9 cellular contexts compared by ENCODE assay signal in genomic region chr6:44062771-44063560, GRCh38.
DNase-seq lines count a peak whose midpoint lies in the region; ATAC-seq and TF ChIP-seq lines count a peak whose summit lies in the region.
"Had no signal": no experiment of that assay in that cellular context is flagged by ENCODE, and none has a peak within 500 bp of the region (broad histone marks: within the 10 kb centered on the region; RNA-seq: fewer than 3 reads in every experiment).

No MANE protein-coding gene starts in this region.

- no peak for TF ChIP-seq POLR2A in uterus (IDR thresholded peaks at IDR 0.05)
- TF ChIP-seq POLR2A in prostate gland (IDR thresholded peaks at IDR 0.05) = no peak

- POLR2A ChIA-PET in activated naive CD8-positive, alpha-beta T cell treated with anti-CD3 and anti-CD28 coated beads, Interleukin-2, amount 10 ng/mL, durations not matched to agents 7 days and 5 days (lab: Charles Lee) = interaction anchor here (0.8 kb wide), 1 partner anchor 10 kb away, joined by 4 read pairs; no protein-coding TSS in a partner anchor

- H3K27ac ChIP-seq in uterus (peak overlapping the region; percentile 65 to 87), prostate gland (no peak overlapping the region)

- WGBS in prostate gland = 51% methylated on average over 11 of the region's 20 CpGs

- peaks cover 5% of the 10 kb centered on the region for H3K27me3 Mint-ChIP-seq in activated naive CD8-positive, alpha-beta T cell treated with anti-CD3 and anti-CD28 coated beads, Interleukin-2, amount 10 ng/mL, durations not matched to agents 7 days and 5 days

- H3K36me3 Mint-ChIP-seq in activated naive CD8-positive, alpha-beta T cell treated with anti-CD3 and anti-CD28 coated beads, Interleukin-2, amount 10 ng/mL, durations not matched to agents 7 days and 5 days = peaks cover 6% of the 10 kb centered on the region

- H3K9me3 ChIP-seq in uterus (no peaks in the 10 kb centered on the region), prostate gland (no peaks in the 10 kb centered on the region)

- H3K27me3 ChIP-seq in kidney epithelial cell (ENCODE audit: control insufficient read depth, insufficient read depth, low read length) (no peaks in the 10 kb centered on the region), uterus (no peaks in the 10 kb centered on the region), prostate gland (replicated peaks; ENCODE audit: insufficient read depth) (no peaks in the 10 kb centered on the region)

- no peak for ATAC-seq in Right ventricle myocardium inferior
- peak; percentile 56 for ATAC-seq in activated naive CD8-positive, alpha-beta T cell treated with anti-CD3 and anti-CD28 coated beads, Interleukin-2, amount 10 ng/mL, durations not matched to agents 7 days and 5 days (ENCODE audit: low read depth)
- ATAC-seq in HG03457 (IDR thresholded peaks at IDR 0.05; ENCODE audit: unreplicated experiment) = no peak

- no peaks in the 10 kb centered on the region for H3K36me3 ChIP-seq in kidney epithelial cell (ENCODE audit: control insufficient read depth, insufficient read depth, low read length)
- H3K36me3 ChIP-seq in uterus = no peaks in the 10 kb centered on the region
- no peaks in the 10 kb centered on the region for H3K36me3 ChIP-seq in prostate gland

- H3K4me1 ChIP-seq in uterus (peaks cover 5 to 10% of the 10 kb centered on the region in 2 donors), prostate gland (replicated peaks) (no peaks in the 10 kb centered on the region)

- peaks cover 29% of the 10 kb centered on the region for H3K4me1 Mint-ChIP-seq in activated naive CD8-positive, alpha-beta T cell treated with anti-CD3 and anti-CD28 coated beads, Interleukin-2, amount 10 ng/mL, durations not matched to agents 7 days and 5 days

- DNase-seq in Right ventricle myocardium inferior (ENCODE audit: missing footprints) = peak; percentile 70
- no peak for DNase-seq in cardiac septum (ENCODE audit: low spot score)
- DNase-seq in activated naive CD8-positive, alpha-beta T cell treated with anti-CD3 and anti-CD28 coated beads, Interleukin-2, amount 10 ng/mL, durations not matched to agents 7 days and 5 days = peak; percentile 54
- DNase-seq in kidney epithelial cell (ENCODE audit: low read depth) = no peak
- DNase-seq in uterus = no peak
- DNase-seq in cortex of kidney (lab: John Stamatoyannopoulos, UW) = no peak
- DNase-seq in prostate gland (ENCODE audit: low spot score) = no peak
- DNase-seq: activated B cell treated with CpG ODN at 0.5 μM for 24 hours had no signal

- H3K4me3 ChIP-seq in kidney epithelial cell (ENCODE audit: low read depth, low read length) (no peak overlapping the region), uterus (no peak overlapping the region), prostate gland (no peak overlapping the region)

- TF ChIP-seq CTCF in kidney epithelial cell (IDR thresholded peaks at IDR 0.05; ENCODE audit: insufficient read depth, low read length, poor library complexity, severe bottlenecking) = peak; percentile 48
- no peak for TF ChIP-seq CTCF in uterus (IDR thresholded peaks at IDR 0.05)
- peak in 2 of 4 experiments; percentile 35 to 51 for TF ChIP-seq CTCF in prostate gland (IDR thresholded peaks at IDR 0.05)

- intact Hi-C loops in Right ventricle myocardium inferior (cut with DNase I) = no loop called here
- intact Hi-C loops in cardiac septum (cut with DNase I) = loop anchor here (5.0 kb wide), 3 partner anchors 56 to 111 kb away; no protein-coding TSS in a partner anchor
- intact Hi-C loops in uterus (cut with DNase I; ENCODE audit: low total_unique reads) = no loop called here
- intact Hi-C loops in prostate gland (cut with DNase I) = no loop called here

- no peaks in the 10 kb centered on the region for H3K9me3 Mint-ChIP-seq in activated naive CD8-positive, alpha-beta T cell treated with anti-CD3 and anti-CD28 coated beads, Interleukin-2, amount 10 ng/mL, durations not matched to agents 7 days and 5 days

- no peak overlapping the region for H3K27ac Mint-ChIP-seq in activated naive CD8-positive, alpha-beta T cell treated with anti-CD3 and anti-CD28 coated beads, Interleukin-2, amount 10 ng/mL, durations not matched to agents 7 days and 5 days
- H3K27ac Mint-ChIP-seq: activated B cell treated with CpG ODN at 0.5 μM for 24 hours had no signal

- H3K4me3 Mint-ChIP-seq in activated naive CD8-positive, alpha-beta T cell treated with anti-CD3 and anti-CD28 coated beads, Interleukin-2, amount 10 ng/mL, durations not matched to agents 7 days and 5 days = no peak overlapping the region
- H3K4me3 Mint-ChIP-seq: activated B cell treated with CpG ODN at 0.5 μM for 24 hours had no signal

Comparison
In these comparisons a context has a peak if more than half of its experiments do, and no peak if none do; other contexts are left out.
1. DNase-seq: peak in Right ventricle myocardium inferior (single experiment) and activated naive CD8-positive, alpha-beta T cell treated with anti-CD3 and anti-CD28 coated beads, Interleukin-2, amount 10 ng/mL, durations not matched to agents 7 days and 5 days (single experiment); none in cardiac septum (single experiment), kidney epithelial cell (single experiment), uterus (0 of 2), cortex of kidney (single experiment) and prostate gland (single experiment).
2. H3K27ac ChIP-seq: peak in uterus (2 of 2); none in prostate gland (0 of 2).